9 cellular contexts compared by ENCODE assay signal in the genomic region with DNA sequence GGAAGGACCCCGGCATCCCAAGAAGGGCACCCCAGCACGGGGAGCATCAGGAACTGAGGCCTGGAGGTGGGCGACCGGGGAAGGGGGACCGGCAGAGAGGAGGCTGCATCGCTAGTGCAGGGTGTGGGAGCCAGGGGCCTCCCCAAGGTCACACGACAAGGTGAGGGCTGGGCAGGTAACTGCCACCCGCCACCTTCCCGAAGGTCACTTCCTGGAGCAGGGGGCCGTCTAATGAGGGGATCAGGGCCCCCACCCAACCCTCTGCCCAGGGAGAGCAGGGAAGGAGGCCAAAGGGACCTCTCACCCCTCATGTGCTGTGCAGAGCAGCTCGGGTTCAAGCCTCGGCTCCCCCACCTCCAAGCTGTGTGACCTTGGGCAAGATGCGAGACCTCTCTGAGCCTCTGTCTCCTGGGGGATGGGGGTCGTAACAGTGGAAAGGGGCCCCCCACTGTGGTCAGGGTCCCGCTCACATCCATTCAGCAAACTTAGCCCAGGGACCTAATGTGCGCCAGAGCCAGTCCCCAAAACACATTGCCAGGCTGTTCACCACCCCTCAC. TPM values are rescaled to one million over a fixed set of nuclear protein-coding genes. Genes with fewer than 3 reads are reported as not detected.
DNase-seq lines count a peak whose midpoint lies in the region; ATAC-seq and TF ChIP-seq lines count a peak whose summit lies in the region.
"Had no signal": no experiment of that assay in that cellular context is flagged by ENCODE, and none has a peak within 500 bp of the region (broad histone marks: within the 10 kb centered on the region; RNA-seq: fewer than 3 reads in every experiment).

No MANE protein-coding gene starts in this region.

- H3K27me3 Mint-ChIP-seq in activated T-helper 17 cell treated with anti-CD3 and anti-CD28 coated beads, Interleukin-2, amount 50 U/mL, for 72 hours = no peaks in the 10 kb centered on the region
- no peaks in the 10 kb centered on the region for H3K27me3 Mint-ChIP-seq in osteocyte (ENCODE audit: unreplicated experiment)

- ATAC-seq in activated T-helper 17 cell treated with anti-CD3 and anti-CD28 coated beads, Interleukin-2, amount 50 U/mL, for 72 hours (replicated peaks) = no peak

- peaks cover 4% of the 10 kb centered on the region for H3K4me1 Mint-ChIP-seq in activated T-helper 17 cell treated with anti-CD3 and anti-CD28 coated beads, Interleukin-2, amount 50 U/mL, for 72 hours
- peaks cover 36% of the 10 kb centered on the region for H3K4me1 Mint-ChIP-seq in osteocyte (ENCODE audit: unreplicated experiment)

- peaks cover 82% of the 10 kb centered on the region for H4K20me1 ChIP-seq in hepatocyte (ENCODE audit: insufficient read depth, poor library complexity, severe bottlenecking)

- H3K36me3 ChIP-seq in H7 (replicated peaks; ENCODE audit: control insufficient read depth, insufficient read depth, low read length) (peaks cover 4% of the 10 kb centered on the region), hepatocyte (replicated peaks; ENCODE audit: insufficient read depth, low read depth) (no peaks in the 10 kb centered on the region)

- H3K27me3 ChIP-seq in H7 (ENCODE audit: control insufficient read depth, insufficient read depth, low read length) (no peaks in the 10 kb centered on the region), hepatocyte (no peaks in the 10 kb centered on the region)

- WGBS in hepatocyte (ENCODE audit: low lambda C conversion rate, missing lambda C conversion rate) = 89% methylated on average over 16 of the region's 16 CpGs

- H3K79me2 ChIP-seq in hepatocyte = peaks cover 93% of the 10 kb centered on the region

- peak overlapping the region; percentile 98 for H3K27ac ChIP-seq in hepatocyte

- H3K9me3 Mint-ChIP-seq in activated T-helper 17 cell treated with anti-CD3 and anti-CD28 coated beads, Interleukin-2, amount 50 U/mL, for 72 hours = no peaks in the 10 kb centered on the region
- no peaks in the 10 kb centered on the region for H3K9me3 Mint-ChIP-seq in osteocyte (ENCODE audit: unreplicated experiment)

- no peak for TF ChIP-seq CTCF in hepatocyte (IDR thresholded peaks at IDR 0.05; ENCODE audit: poor library complexity)
- TF ChIP-seq CTCF in osteocyte (IDR thresholded peaks at IDR 0.05) = no peak

- no peaks in the 10 kb centered on the region for H3K9me2 ChIP-seq in hepatocyte (replicated peaks; ENCODE audit: insufficient read depth)

- H3K4me3 ChIP-seq in H7 (ENCODE audit: insufficient read depth, low read depth, low read length) (no peak overlapping the region), hepatocyte (no peak overlapping the region)

- H3K4me3 Mint-ChIP-seq in activated T-helper 17 cell treated with anti-CD3 and anti-CD28 coated beads, Interleukin-2, amount 50 U/mL, for 72 hours = peak overlapping the region; percentile 83
- no peak overlapping the region for H3K4me3 Mint-ChIP-seq in osteocyte (ENCODE audit: unreplicated experiment)

- peak overlapping the region; percentile 98 for H3K4me2 ChIP-seq in hepatocyte

- H3K4me1 ChIP-seq in hepatocyte (ENCODE audit: insufficient read depth) = peaks cover 59% of the 10 kb centered on the region

- H3K9me3 ChIP-seq in hepatocyte (ENCODE audit: low read depth) = no peaks in the 10 kb centered on the region

- peaks cover 45% of the 10 kb centered on the region for H3K36me3 Mint-ChIP-seq in activated T-helper 17 cell treated with anti-CD3 and anti-CD28 coated beads, Interleukin-2, amount 50 U/mL, for 72 hours (ENCODE audit: low read depth)
- H3K36me3 Mint-ChIP-seq in osteocyte (ENCODE audit: unreplicated experiment) = peaks cover 3% of the 10 kb centered on the region

- H3K27ac Mint-ChIP-seq in activated T-helper 17 cell treated with anti-CD3 and anti-CD28 coated beads, Interleukin-2, amount 50 U/mL, for 72 hours = peak overlapping the region; percentile 90
- H3K27ac Mint-ChIP-seq in osteocyte (ENCODE audit: unreplicated experiment) = no peak overlapping the region

- peak; percentile 59 for DNase-seq in H7
- peak; percentile 26 for DNase-seq in hepatocyte (ENCODE audit: low spot score)
- DNase-seq in stimulated activated CD8-positive, alpha-beta memory T cell treated with anti-CD3 and anti-CD28 coated beads, Interleukin-4, amount 100 ng/mL, for 48 hours = peak; percentile 35
- no peak for DNase-seq in NCI-H2081 (lab: John Stamatoyannopoulos, UW)
- DNase-seq in osteocyte (ENCODE audit: extremely low spot score, unreplicated experiment) = no peak
- DNase-seq in SW 1271 (lab: John Stamatoyannopoulos, UW) = no peak
- DNase-seq in NCI-H526 treated with DMSO at 0.1 percent for 48 hours (lab: John Stamatoyannopoulos, UW) = no peak
- DNase-seq: NCI-H146 had no signal

- no peak overlapping the region for H2AFZ ChIP-seq in hepatocyte

RNA-seq across cellular contexts. Expression of gene ZBTB7A, which starts 6.0 kb away (rescaled TPM):
- 18.3 and 20.8 TPM in 2 replicates for total RNA-seq in H7 (2014; rRNA removed; shearing (Covaris generic))
- 10 to 100 TPM; 38.5 to 41.3 TPM for total RNA-seq in activated T-helper 17 cell treated with anti-CD3 and anti-CD28 coated beads, Interleukin-2, amount 50 U/mL, for 72 hours
- total RNA-seq in hepatocyte = 19.2 and 23.3 TPM in 2 replicates
- polyA plus RNA-seq in hepatocyte = 46.1 and 46.2 TPM in 2 replicates
- total RNA-seq in osteocyte = 29.4 and 30.0 TPM in 2 replicates

RNA-seq across cellular contexts. Expression of gene PIAS4, which starts 53.2 kb away (rescaled TPM):
- 47.9 and 54.4 TPM in 2 replicates for total RNA-seq in H7 (2014; rRNA removed; shearing (Covaris generic))
- total RNA-seq in activated T-helper 17 cell treated with anti-CD3 and anti-CD28 coated beads, Interleukin-2, amount 50 U/mL, for 72 hours = 10 to 100 TPM; 32.8 to 39.1 TPM
- total RNA-seq in hepatocyte (16.7 and 18.1 TPM in 2 replicates), osteocyte (28.8 and 29.4 TPM in 2 replicates)
- polyA plus RNA-seq in hepatocyte = 8.3 and 15.0 TPM in 2 replicates

Comparison
In these comparisons a context has a peak if more than half of its experiments do, and no peak if none do; other contexts are left out.
1. DNase-seq: peak in H7 (single experiment), hepatocyte (single experiment) and stimulated activated CD8-positive, alpha-beta memory T cell treated with anti-CD3 and anti-CD28 coated beads, Interleukin-4, amount 100 ng/mL, for 48 hours (single experiment); none in NCI-H2081 (0 of 2), osteocyte (single experiment), SW 1271 (0 of 2) and NCI-H526 treated with DMSO at 0.1 percent for 48 hours (single experiment).